1 cellular context compared by ENCODE assay signal in the genomic region with DNA sequence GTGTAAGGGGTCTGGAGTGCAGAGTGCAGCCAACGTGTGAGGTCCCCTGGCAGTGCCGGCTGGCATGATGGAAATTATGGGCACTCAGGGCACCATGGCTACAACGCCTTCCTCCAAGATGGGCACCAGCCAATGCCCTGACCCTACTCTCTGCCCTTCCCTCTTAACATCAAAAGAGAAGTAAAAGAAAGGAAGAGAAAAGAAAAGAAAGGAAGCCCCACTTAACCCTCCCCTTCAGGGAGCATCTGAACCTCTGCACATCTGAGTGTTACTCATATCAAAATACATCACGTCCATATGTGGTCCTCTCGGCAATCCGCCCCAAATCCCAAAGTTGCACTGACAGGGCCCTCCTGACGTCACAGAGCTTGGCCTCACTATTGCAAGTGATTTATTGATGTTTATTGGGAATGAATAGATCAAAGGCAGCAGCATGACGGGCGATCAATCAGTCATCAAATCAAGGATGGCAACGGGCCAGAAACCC.
TF ChIP-seq lines count a peak whose summit lies in the region.

No MANE protein-coding gene starts in this region.

TF ChIP-seq in HEK293, 187 proteins besides CTCF, POLR2A, EP300 and RAD21 (continued from another document):
- TF ChIP-seq, protein P1, sequence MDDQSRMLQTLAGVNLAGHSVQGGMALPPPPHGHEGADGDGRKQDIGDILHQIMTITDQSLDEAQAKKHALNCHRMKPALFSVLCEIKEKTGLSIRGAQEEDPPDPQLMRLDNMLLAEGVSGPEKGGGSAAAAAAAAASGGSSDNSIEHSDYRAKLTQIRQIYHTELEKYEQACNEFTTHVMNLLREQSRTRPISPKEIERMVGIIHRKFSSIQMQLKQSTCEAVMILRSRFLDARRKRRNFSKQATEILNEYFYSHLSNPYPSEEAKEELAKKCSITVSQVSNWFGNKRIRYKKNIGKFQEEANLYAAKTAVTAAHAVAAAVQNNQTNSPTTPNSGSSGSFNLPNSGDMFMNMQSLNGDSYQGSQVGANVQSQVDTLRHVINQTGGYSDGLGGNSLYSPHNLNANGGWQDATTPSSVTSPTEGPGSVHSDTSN (CRISPR knock-in tag; IDR thresholded peaks at IDR 0.05): no peak
- TF ChIP-seq HIC1 (tag by site-specific recombination; IDR thresholded peaks at IDR 0.05): peak; percentile 70; the same call in 1 of the 2 replicates
- no peak for TF ChIP-seq ZNF426 (tag by site-specific recombination; IDR thresholded peaks at IDR 0.05)
- TF ChIP-seq EGR2 (tag by site-specific recombination; IDR thresholded peaks at IDR 0.05; ENCODE audit: low read depth): no peak
- TF ChIP-seq ZNF24 (tag by site-specific recombination; IDR thresholded peaks at IDR 0.05): no peak
- no peak for TF ChIP-seq ZNF19 (tag by site-specific recombination; IDR thresholded peaks at IDR 0.05; ENCODE audit: low read depth)
- TF ChIP-seq ZNF341 (tag by site-specific recombination; IDR thresholded peaks at IDR 0.05; ENCODE audit: low read depth): no peak
- no peak for TF ChIP-seq ZNF529 (tag by site-specific recombination; IDR thresholded peaks at IDR 0.05; ENCODE audit: insufficient replicate concordance)
- TF ChIP-seq, protein P2, sequence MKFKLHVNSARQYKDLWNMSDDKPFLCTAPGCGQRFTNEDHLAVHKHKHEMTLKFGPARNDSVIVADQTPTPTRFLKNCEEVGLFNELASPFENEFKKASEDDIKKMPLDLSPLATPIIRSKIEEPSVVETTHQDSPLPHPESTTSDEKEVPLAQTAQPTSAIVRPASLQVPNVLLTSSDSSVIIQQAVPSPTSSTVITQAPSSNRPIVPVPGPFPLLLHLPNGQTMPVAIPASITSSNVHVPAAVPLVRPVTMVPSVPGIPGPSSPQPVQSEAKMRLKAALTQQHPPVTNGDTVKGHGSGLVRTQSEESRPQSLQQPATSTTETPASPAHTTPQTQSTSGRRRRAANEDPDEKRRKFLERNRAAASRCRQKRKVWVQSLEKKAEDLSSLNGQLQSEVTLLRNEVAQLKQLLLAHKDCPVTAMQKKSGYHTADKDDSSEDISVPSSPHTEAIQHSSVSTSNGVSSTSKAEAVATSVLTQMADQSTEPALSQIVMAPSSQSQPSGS (tag by site-specific recombination; IDR thresholded peaks at IDR 0.05; ENCODE audit: low read depth): peak; percentile 41; the same call in 1 of the 2 replicates
- no peak for TF ChIP-seq ZSCAN4 (tag by site-specific recombination; IDR thresholded peaks at IDR 0.05)
- TF ChIP-seq SALL2 (tag by site-specific recombination; IDR thresholded peaks at IDR 0.05; ENCODE audit: borderline replicate concordance): no peak
- TF ChIP-seq PRDM1 (tag by site-specific recombination; IDR thresholded peaks at IDR 0.05): peak; percentile 92
- no peak for TF ChIP-seq ZNF174 (tag by site-specific recombination; IDR thresholded peaks at IDR 0.05)
- TF ChIP-seq ZNF785 (tag by site-specific recombination; IDR thresholded peaks at IDR 0.05): no peak
- TF ChIP-seq, protein P3, sequence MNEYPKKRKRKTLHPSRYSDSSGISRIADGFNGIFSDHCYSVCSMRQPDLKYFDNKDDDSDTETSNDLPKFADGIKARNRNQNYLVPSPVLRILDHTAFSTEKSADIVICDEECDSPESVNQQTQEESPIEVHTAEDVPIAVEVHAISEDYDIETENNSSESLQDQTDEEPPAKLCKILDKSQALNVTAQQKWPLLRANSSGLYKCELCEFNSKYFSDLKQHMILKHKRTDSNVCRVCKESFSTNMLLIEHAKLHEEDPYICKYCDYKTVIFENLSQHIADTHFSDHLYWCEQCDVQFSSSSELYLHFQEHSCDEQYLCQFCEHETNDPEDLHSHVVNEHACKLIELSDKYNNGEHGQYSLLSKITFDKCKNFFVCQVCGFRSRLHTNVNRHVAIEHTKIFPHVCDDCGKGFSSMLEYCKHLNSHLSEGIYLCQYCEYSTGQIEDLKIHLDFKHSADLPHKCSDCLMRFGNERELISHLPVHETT (tag by site-specific recombination; IDR thresholded peaks at IDR 0.05): no peak
- no peak for TF ChIP-seq ZNF266 (tag by site-specific recombination; IDR thresholded peaks at IDR 0.05; ENCODE audit: low read depth)
- TF ChIP-seq, protein P4, sequence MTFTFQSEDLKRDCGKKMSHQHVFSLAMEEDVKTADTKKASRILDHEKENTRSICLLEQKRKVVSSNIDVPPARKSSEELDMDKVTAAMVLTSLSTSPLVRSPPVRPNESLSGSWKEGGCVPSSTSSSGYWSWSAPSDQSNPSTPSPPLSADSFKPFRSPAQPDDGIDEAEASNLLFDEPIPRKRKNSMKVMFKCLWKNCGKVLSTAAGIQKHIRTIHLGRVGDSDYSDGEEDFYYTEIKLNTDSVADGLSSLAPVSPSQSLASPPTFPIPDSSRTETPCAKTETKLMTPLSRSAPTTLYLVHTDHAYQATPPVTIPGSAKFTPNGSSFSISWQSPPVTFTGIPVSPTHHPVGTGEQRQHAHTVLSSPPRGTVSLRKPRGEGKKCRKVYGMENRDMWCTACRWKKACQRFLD (tag by site-specific recombination; IDR thresholded peaks at IDR 0.05): no peak
- no peak for TF ChIP-seq TRIM28 (IDR thresholded peaks at IDR 0.05; ENCODE audit: borderline replicate concordance, low read length)
- TF ChIP-seq ZBTB1 (tag by site-specific recombination; IDR thresholded peaks at IDR 0.05): no peak
- TF ChIP-seq GLIS2 (tag by site-specific recombination; IDR thresholded peaks at IDR 0.05): 0 out of 2 replicates have a peak, but pooled peaks have one; percentile 40
- no peak for TF ChIP-seq ZNF776 (tag by site-specific recombination; IDR thresholded peaks at IDR 0.05; ENCODE audit: borderline replicate concordance)
- no peak for TF ChIP-seq ZNF169 (tag by site-specific recombination; IDR thresholded peaks at IDR 0.05)
- TF ChIP-seq KLF16 (tag by site-specific recombination; IDR thresholded peaks at IDR 0.05): no peak
- no peak for TF ChIP-seq ZNF214 (tag by site-specific recombination; IDR thresholded peaks at IDR 0.05; ENCODE audit: borderline replicate concordance)
- TF ChIP-seq ZIC2 (tag by site-specific recombination; IDR thresholded peaks at IDR 0.05): no peak
- no peak for TF ChIP-seq SP3 (tag by site-specific recombination; IDR thresholded peaks at IDR 0.05)
- TF ChIP-seq ZNF202 (tag by site-specific recombination; IDR thresholded peaks at IDR 0.05; ENCODE audit: borderline replicate concordance): no peak
- peak; percentile 60 for TF ChIP-seq ZBTB21 (tag by site-specific recombination; IDR thresholded peaks at IDR 0.05)
